Comparison of ENCODE assay signal across 21 cellular contexts in genomic region chr4:98399915-98400314, GRCh38.
"Had no signal": no experiment of that assay in that cellular context is flagged by ENCODE, and none has a peak within 500 bp of the region (broad histone marks: within the 10 kb centered on the region; RNA-seq: fewer than 3 reads in every experiment).

No MANE protein-coding gene starts in this region.

- H3K27ac ChIP-seq: adrenal gland, Peyer's patch had no signal

- H3K4me3 Mint-ChIP-seq: activated CD4-positive, alpha-beta memory T cell treated with anti-CD3 and anti-CD28 coated beads, Interleukin-2, amount 10 ng/mL, durations not matched to agents 7 days and 5 days; activated naive CD8-positive, alpha-beta T cell; central memory CD8-positive, alpha-beta T cell; IgD-negative memory B cell; T-helper 1 cell treated with Interleukin-12 subunit alpha and Interleukin-12 subunit beta and Interleukin-4 antibody, amounts not matched to agents 30 μg/mL and 1 μg/mL, for 36 hours had no signal

- H3K27me3 Mint-ChIP-seq: activated CD4-positive, alpha-beta memory T cell treated with anti-CD3 and anti-CD28 coated beads, Interleukin-2, amount 10 ng/mL, durations not matched to agents 7 days and 5 days; activated naive CD8-positive, alpha-beta T cell; central memory CD8-positive, alpha-beta T cell; IgD-negative memory B cell had no signal

- H3K36me3 ChIP-seq: adrenal gland, Peyer's patch had no signal

- DNase-seq: activated CD4-positive, alpha-beta memory T cell treated with anti-CD3 and anti-CD28 coated beads, Interleukin-2, amount 10 ng/mL, durations not matched to agents 7 days and 5 days; activated CD4-positive, alpha-beta T cell treated with anti-CD3 and anti-CD28 coated beads, Interleukin-2, amount 50 U/mL, for 1 hour; activated CD8-positive, alpha-beta memory T cell treated with anti-CD3 and anti-CD28 coated beads, Interleukin-2, amount 50 U/mL, for 48 hours; activated effector memory CD4-positive, alpha-beta T cell treated with Interleukin-2 at 50 U/mL for 16 hours; activated naive CD4-positive, alpha-beta T cell; activated T-cell treated with anti-CD3 and anti-CD28 coated beads, Interleukin-2, amount 50 U/mL, for 1 hour; adrenal gland; anterior cingulate cortex; KG1; NCI-H1048; NCI-H146; NCI-H187 treated with DMSO at 0.1 percent for 48 hours; NCI-H2081 treated with DMSO at 0.1 percent for 48 hours; NCI-H446; NCI-H524; Peyer's patch; SHP77 treated with DMSO at 0.1 percent for 48 hours had no signal

- H3K27ac Mint-ChIP-seq: activated CD4-positive, alpha-beta memory T cell treated with anti-CD3 and anti-CD28 coated beads, Interleukin-2, amount 10 ng/mL, durations not matched to agents 7 days and 5 days; IgD-negative memory B cell; T-helper 1 cell treated with Interleukin-12 subunit alpha and Interleukin-12 subunit beta and Interleukin-4 antibody, amounts not matched to agents 30 μg/mL and 1 μg/mL, for 36 hours had no signal

- H3K9me3 ChIP-seq: adrenal gland, Peyer's patch had no signal

- H3K4me3 ChIP-seq: adrenal gland, Peyer's patch had no signal

- H3K4me1 ChIP-seq: adrenal gland, Peyer's patch had no signal

- H3K4me1 Mint-ChIP-seq: activated CD4-positive, alpha-beta memory T cell treated with anti-CD3 and anti-CD28 coated beads, Interleukin-2, amount 10 ng/mL, durations not matched to agents 7 days and 5 days; central memory CD8-positive, alpha-beta T cell had no signal

- H3K27me3 ChIP-seq: adrenal gland, Peyer's patch had no signal
